Comparison of ENCODE assay signal across 1 cellular context in genomic region chr9:78261403-78262001, GRCh38.
TF ChIP-seq lines count a peak whose summit lies in the region.

No MANE protein-coding gene starts in this region.

TF ChIP-seq in K562, 482 proteins besides CTCF, POLR2A, EP300 and RAD21 (continued from another document):
- TF ChIP-seq MYC (IDR thresholded peaks at IDR 0.05; ENCODE audit: low read depth, low read length) (no peak), MYC (CRISPR knock-in tag; IDR thresholded peaks at IDR 0.05; ENCODE audit: borderline replicate concordance, low read depth) (no peak), ZBTB11 (CRISPR knock-in tag; IDR thresholded peaks at IDR 0.05) (no peak), MTF1 (CRISPR knock-in tag; IDR thresholded peaks at IDR 0.05; ENCODE audit: borderline replicate concordance) (no peak), TSHZ1 (CRISPR knock-in tag; IDR thresholded peaks at IDR 0.05) (no peak), SMARCA5 (IDR thresholded peaks at IDR 0.05) (no peak)
